Comparison of ENCODE assay signal across 8 cellular contexts in the genomic region with DNA sequence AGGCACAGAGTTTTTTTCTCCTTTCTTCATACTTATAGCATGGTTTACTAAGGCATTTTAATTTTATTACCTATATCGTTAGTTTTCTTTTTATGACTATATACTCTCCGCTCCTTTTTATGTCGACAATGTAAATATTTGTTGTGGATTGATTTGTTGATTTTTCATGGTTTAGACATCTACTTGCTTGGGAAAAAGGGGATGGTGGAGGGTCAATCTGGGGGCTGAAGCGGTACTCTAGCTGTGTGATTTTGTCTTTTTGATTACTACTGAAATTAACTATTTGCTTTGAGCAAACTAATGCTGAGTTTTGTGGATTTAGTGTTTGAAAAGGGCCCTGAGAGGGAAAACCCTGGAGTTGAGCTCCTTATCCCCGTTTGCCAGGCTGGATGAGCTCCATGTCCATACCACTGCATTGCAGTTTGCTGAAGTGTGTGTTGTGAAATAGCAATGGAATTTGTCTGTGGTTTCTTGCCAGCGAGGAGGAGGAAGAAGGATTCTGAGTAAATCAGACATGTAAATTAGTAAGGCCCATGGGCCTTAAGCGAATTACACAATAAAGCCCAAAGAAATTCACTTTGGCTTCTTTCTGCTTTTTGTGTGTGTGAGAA.
DNase-seq lines count a peak whose midpoint lies in the region; ATAC-seq and TF ChIP-seq lines count a peak whose summit lies in the region.

No MANE protein-coding gene starts in this region.

- peak; percentile 60 for DNase-seq in DMS53 treated with DMSO at 0.1 percent for 48 hours (lab: John Stamatoyannopoulos, UW; ENCODE audit: unreplicated experiment)
- peak; percentile 86 to 89 for DNase-seq in NOMO-1 (lab: John Stamatoyannopoulos, UW; ENCODE audit: unreplicated experiment in 2 of 2)
- peak; percentile 93 for DNase-seq in epithelial cell of esophagus (ENCODE audit: low read depth)
- no peak for DNase-seq in activated naive CD4-positive, alpha-beta T cell treated with Interleukin-2 at 50 U/mL for 16 hours
- no peak for DNase-seq in stimulated activated naive CD4-positive, alpha-beta T cell (lab: John Stamatoyannopoulos, UW)
- DNase-seq in middle frontal gyrus (ENCODE audit: extremely low spot score, low spot score), result no peak

- no peak overlapping the region for H3K27ac ChIP-seq in parathyroid adenoma

- H2AFZ ChIP-seq in parathyroid adenoma, result no peak overlapping the region

- no peaks in the 10 kb centered on the region for H3K9me3 ChIP-seq in parathyroid adenoma (ENCODE audit: control insufficient read depth, low read length)

- no peaks in the 10 kb centered on the region for H3K36me3 ChIP-seq in parathyroid adenoma (ENCODE audit: control insufficient read depth, insufficient read depth, low read length)

- H3K4me2 ChIP-seq in parathyroid adenoma (ENCODE audit: low read length), result peak overlapping the region; percentile 36

- TF ChIP-seq CTCF in epithelial cell of esophagus (IDR thresholded peaks at IDR 0.05; ENCODE audit: insufficient read depth, low read depth, low read length, missing control alignments), result no peak
- TF ChIP-seq CTCF in parathyroid adenoma (IDR thresholded peaks at IDR 0.05), result no peak

- H3K4me3 ChIP-seq in epithelial cell of esophagus (ENCODE audit: low read length) (no peak overlapping the region), parathyroid adenoma (ENCODE audit: low read depth, low read length) (no peak overlapping the region)

- peaks cover 18% of the 10 kb centered on the region for H3K4me1 ChIP-seq in parathyroid adenoma

- no peak overlapping the region for H3K9ac ChIP-seq in parathyroid adenoma

- H3K27me3 ChIP-seq in parathyroid adenoma (ENCODE audit: control insufficient read depth, insufficient read depth, low read length), result no peaks in the 10 kb centered on the region

- peaks cover 20% of the 10 kb centered on the region for H3K79me2 ChIP-seq in parathyroid adenoma

- ATAC-seq in HG02610 (IDR thresholded peaks at IDR 0.05; ENCODE audit: unreplicated experiment), result no peak

Comparison
In these comparisons a context has a peak if more than half of its experiments do, and no peak if none do; other contexts are left out.
1. DNase-seq: peak in DMS53 treated with DMSO at 0.1 percent for 48 hours (single experiment), NOMO-1 (2 of 2) and epithelial cell of esophagus (single experiment); none in activated naive CD4-positive, alpha-beta T cell treated with Interleukin-2 at 50 U/mL for 16 hours (single experiment), stimulated activated naive CD4-positive, alpha-beta T cell (0 of 6) and middle frontal gyrus (single experiment).